Comparison of ENCODE assay signal across 2 cellular contexts in the genomic region with DNA sequence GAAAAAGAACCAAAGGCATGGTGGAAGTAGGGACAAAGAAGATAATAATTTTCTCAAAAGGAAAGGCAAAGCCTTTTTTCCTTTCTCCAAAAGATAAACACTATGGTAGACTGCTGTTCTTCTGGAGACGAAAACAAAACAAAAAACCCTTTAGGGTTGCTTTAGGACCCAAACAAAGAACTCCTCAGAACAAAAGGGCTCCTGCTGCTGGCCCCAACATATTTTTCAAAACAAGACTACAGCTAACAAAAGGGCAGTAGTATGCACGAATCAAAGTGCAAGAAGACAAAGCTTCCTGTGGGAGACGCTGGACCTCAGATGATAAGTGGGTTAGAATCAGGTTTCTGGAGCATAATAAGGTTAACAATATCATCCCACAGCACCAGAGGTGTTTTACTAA.
TF ChIP-seq lines count a peak whose summit lies in the region.

No MANE protein-coding gene starts in this region.

TF ChIP-seq in GM23338, 12 proteins besides CTCF, POLR2A, EP300 and RAD21 (continues in another document):
- TF ChIP-seq JUNB (IDR thresholded peaks at IDR 0.05; ENCODE audit: unreplicated experiment) = no peak
- TF ChIP-seq, protein P1, sequence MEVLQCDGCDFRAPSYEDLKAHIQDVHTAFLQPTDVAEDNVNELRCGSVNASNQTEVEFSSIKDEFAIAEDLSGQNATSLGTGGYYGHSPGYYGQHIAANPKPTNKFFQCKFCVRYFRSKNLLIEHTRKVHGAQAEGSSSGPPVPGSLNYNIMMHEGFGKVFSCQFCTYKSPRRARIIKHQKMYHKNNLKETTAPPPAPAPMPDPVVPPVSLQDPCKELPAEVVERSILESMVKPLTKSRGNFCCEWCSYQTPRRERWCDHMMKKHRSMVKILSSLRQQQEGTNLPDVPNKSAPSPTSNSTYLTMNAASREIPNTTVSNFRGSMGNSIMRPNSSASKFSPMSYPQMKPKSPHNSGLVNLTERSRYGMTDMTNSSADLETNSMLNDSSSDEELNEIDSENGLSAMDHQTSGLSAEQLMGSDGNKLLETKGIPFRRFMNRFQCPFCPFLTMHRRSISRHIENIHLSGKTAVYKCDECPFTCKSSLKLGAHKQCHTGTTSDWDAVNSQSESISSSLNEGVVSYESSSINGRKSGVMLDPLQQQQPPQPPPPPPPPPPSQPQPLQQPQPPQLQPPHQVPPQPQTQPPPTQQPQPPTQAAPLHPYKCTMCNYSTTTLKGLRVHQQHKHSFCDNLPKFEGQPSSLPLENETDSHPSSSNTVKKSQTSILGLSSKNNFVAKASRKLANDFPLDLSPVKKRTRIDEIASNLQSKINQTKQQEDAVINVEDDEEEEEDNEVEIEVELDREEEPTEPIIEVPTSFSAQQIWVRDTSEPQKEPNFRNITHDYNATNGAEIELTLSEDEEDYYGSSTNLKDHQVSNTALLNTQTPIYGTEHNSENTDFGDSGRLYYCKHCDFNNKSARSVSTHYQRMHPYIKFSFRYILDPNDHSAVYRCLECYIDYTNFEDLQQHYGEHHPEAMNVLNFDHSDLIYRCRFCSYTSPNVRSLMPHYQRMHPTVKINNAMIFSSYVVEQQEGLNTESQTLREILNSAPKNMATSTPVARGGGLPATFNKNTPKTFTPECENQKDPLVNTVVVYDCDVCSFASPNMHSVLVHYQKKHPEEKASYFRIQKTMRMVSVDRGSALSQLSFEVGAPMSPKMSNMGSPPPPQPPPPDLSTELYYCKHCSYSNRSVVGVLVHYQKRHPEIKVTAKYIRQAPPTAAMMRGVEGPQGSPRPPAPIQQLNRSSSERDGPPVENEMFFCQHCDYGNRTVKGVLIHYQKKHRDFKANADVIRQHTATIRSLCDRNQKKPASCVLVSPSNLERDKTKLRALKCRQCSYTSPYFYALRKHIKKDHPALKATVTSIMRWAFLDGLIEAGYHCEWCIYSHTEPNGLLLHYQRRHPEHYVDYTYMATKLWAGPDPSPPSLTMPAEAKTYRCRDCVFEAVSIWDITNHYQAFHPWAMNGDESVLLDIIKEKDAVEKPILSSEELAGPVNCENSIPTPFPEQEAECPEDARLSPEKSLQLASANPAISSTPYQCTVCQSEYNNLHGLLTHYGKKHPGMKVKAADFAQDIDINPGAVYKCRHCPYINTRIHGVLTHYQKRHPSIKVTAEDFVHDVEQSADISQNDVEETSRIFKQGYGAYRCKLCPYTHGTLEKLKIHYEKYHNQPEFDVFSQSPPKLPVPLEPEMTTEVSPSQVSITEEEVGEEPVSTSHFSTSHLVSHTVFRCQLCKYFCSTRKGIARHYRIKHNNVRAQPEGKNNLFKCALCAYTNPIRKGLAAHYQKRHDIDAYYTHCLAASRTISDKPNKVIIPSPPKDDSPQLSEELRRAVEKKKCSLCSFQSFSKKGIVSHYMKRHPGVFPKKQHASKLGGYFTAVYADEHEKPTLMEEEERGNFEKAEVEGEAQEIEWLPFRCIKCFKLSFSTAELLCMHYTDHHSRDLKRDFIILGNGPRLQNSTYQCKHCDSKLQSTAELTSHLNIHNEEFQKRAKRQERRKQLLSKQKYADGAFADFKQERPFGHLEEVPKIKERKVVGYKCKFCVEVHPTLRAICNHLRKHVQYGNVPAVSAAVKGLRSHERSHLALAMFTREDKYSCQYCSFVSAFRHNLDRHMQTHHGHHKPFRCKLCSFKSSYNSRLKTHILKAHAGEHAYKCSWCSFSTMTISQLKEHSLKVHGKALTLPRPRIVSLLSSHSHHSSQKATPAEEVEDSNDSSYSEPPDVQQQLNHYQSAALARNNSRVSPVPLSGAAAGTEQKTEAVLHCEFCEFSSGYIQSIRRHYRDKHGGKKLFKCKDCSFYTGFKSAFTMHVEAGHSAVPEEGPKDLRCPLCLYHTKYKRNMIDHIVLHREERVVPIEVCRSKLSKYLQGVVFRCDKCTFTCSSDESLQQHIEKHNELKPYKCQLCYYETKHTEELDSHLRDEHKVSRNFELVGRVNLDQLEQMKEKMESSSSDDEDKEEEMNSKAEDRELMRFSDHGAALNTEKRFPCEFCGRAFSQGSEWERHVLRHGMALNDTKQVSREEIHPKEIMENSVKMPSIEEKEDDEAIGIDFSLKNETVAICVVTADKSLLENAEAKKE (CRISPR knock-in tag; IDR thresholded peaks at IDR 0.05) = no peak
- TF ChIP-seq NANOG (IDR thresholded peaks at IDR 0.05; ENCODE audit: borderline replicate concordance) = no peak
- TF ChIP-seq, protein P2, sequence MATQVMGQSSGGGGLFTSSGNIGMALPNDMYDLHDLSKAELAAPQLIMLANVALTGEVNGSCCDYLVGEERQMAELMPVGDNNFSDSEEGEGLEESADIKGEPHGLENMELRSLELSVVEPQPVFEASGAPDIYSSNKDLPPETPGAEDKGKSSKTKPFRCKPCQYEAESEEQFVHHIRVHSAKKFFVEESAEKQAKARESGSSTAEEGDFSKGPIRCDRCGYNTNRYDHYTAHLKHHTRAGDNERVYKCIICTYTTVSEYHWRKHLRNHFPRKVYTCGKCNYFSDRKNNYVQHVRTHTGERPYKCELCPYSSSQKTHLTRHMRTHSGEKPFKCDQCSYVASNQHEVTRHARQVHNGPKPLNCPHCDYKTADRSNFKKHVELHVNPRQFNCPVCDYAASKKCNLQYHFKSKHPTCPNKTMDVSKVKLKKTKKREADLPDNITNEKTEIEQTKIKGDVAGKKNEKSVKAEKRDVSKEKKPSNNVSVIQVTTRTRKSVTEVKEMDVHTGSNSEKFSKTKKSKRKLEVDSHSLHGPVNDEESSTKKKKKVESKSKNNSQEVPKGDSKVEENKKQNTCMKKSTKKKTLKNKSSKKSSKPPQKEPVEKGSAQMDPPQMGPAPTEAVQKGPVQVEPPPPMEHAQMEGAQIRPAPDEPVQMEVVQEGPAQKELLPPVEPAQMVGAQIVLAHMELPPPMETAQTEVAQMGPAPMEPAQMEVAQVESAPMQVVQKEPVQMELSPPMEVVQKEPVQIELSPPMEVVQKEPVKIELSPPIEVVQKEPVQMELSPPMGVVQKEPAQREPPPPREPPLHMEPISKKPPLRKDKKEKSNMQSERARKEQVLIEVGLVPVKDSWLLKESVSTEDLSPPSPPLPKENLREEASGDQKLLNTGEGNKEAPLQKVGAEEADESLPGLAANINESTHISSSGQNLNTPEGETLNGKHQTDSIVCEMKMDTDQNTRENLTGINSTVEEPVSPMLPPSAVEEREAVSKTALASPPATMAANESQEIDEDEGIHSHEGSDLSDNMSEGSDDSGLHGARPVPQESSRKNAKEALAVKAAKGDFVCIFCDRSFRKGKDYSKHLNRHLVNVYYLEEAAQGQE (IDR thresholded peaks at IDR 0.05; ENCODE audit: unreplicated experiment) = no peak
- TF ChIP-seq EZH2phosphoT487 (IDR thresholded peaks at IDR 0.05; ENCODE audit: unreplicated experiment) = no peak
- TF ChIP-seq POLR2AphosphoS5 (IDR thresholded peaks at IDR 0.05; ENCODE audit: low read depth) = no peak
- no peak for TF ChIP-seq ZNF331 (CRISPR knock-in tag; IDR thresholded peaks at IDR 0.05; ENCODE audit: low read depth)
- TF ChIP-seq ZNF114 (CRISPR knock-in tag; IDR thresholded peaks at IDR 0.05) = no peak
- TF ChIP-seq, protein P3, sequence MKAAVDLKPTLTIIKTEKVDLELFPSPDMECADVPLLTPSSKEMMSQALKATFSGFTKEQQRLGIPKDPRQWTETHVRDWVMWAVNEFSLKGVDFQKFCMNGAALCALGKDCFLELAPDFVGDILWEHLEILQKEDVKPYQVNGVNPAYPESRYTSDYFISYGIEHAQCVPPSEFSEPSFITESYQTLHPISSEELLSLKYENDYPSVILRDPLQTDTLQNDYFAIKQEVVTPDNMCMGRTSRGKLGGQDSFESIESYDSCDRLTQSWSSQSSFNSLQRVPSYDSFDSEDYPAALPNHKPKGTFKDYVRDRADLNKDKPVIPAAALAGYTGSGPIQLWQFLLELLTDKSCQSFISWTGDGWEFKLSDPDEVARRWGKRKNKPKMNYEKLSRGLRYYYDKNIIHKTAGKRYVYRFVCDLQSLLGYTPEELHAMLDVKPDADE (IDR thresholded peaks at IDR 0.05) = no peak
- no peak for TF ChIP-seq EZH2 (IDR thresholded peaks at IDR 0.05; ENCODE audit: low read depth, unreplicated experiment)

TF ChIP-seq in H1, 55 proteins besides CTCF, POLR2A, EP300 and RAD21:
- TF ChIP-seq BACH1 (IDR thresholded peaks at IDR 0.05; ENCODE audit: low read length) (no peak), SP1 (IDR thresholded peaks at IDR 0.05; ENCODE audit: low read depth, low read length) (no peak), TAF7 (optimal IDR thresholded peaks at IDR 0.05; ENCODE audit: borderline replicate concordance, low read depth, low read length) (no peak), PHF8 (conservative IDR thresholded peaks at IDR 0.05; ENCODE audit: low read depth, low read length) (no peak), RXRA (IDR thresholded peaks at IDR 0.05; ENCODE audit: insufficient read depth, low read depth, low read length) (no peak), HDAC6 (IDR thresholded peaks at IDR 0.05; ENCODE audit: low read depth, low read length) (no peak), CTBP2 (IDR thresholded peaks at IDR 0.05; ENCODE audit: borderline replicate concordance, insufficient read depth, insufficient read length, low read length) (no peak), TBP (IDR thresholded peaks at IDR 0.05; ENCODE audit: low read depth, low read length) (no peak)
- TF ChIP-seq, protein P4, sequence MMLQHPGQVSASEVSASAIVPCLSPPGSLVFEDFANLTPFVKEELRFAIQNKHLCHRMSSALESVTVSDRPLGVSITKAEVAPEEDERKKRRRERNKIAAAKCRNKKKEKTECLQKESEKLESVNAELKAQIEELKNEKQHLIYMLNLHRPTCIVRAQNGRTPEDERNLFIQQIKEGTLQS (IDR thresholded peaks at IDR 0.05; ENCODE audit: insufficient read depth, low read depth, low read length) = no peak
